In genomic region chr2:213232649-213233437, GRCh38 we compare ENCODE assay signal across 9 cellular contexts. TPM values are rescaled to one million over a fixed set of nuclear protein-coding genes. Genes with fewer than 3 reads are reported as not detected.
A peak's percentile ranks its signal among the peaks of the same experiment; 100 is the strongest.
DNase-seq lines count a peak whose midpoint lies in the region; ATAC-seq, FAIRE-seq and TF ChIP-seq lines count a peak whose summit lies in the region.
"Had no signal": no experiment of that assay in that cellular context is flagged by ENCODE, and none has a peak within 500 bp of the region (broad histone marks: within the 10 kb centered on the region; RNA-seq: fewer than 3 reads in every experiment).

No MANE protein-coding gene starts in this region.

- ATAC-seq in GM21619 (IDR thresholded peaks at IDR 0.05; ENCODE audit: unreplicated experiment) (peak; percentile 93), Right ventricle myocardium superior (ENCODE audit: poor library complexity) (no peak)
- ATAC-seq: left colon had no signal

- TF ChIP-seq CTCF in GM12865 (IDR thresholded peaks at IDR 0.05; ENCODE audit: insufficient read depth, low read depth, low read length, missing control alignments): no peak
- no peak for TF ChIP-seq CTCF in neural progenitor cell (IDR thresholded peaks at IDR 0.05)

- no peaks in the 10 kb centered on the region for H4K20me1 ChIP-seq in neural progenitor cell (ENCODE audit: low read depth)

- peaks cover 11% of the 10 kb centered on the region for H3K27me3 Mint-ChIP-seq in activated T-cell treated with anti-CD3 and anti-CD28 coated beads, Interleukin-2, amount 50 U/mL, for 24 hours
- no peaks in the 10 kb centered on the region for H3K27me3 Mint-ChIP-seq in neural progenitor cell (ENCODE audit: insufficient read depth, low read depth)

- H3K9me3 ChIP-seq in neural progenitor cell (ENCODE audit: low read depth): no peaks in the 10 kb centered on the region

- peak overlapping the region; percentile 73 for H3K27ac Mint-ChIP-seq in activated T-cell treated with anti-CD3 and anti-CD28 coated beads, Interleukin-2, amount 50 U/mL, for 24 hours
- peak overlapping the region; percentile 76 for H3K27ac Mint-ChIP-seq in neural progenitor cell

- intact Hi-C loops in Right ventricle myocardium superior (cut with DNase I): no loop called here

- peak overlapping the region; percentile 89 for H3K27ac ChIP-seq in neural progenitor cell

- H3K4me3 ChIP-seq in GM12865 (ENCODE audit: low read depth, low read length) (peak overlapping the region; percentile 38), neural progenitor cell (peak overlapping the region; percentile 34)

- no peaks in the 10 kb centered on the region for H3K36me3 Mint-ChIP-seq in activated T-cell treated with anti-CD3 and anti-CD28 coated beads, Interleukin-2, amount 50 U/mL, for 24 hours (ENCODE audit: low read depth)
- H3K36me3 Mint-ChIP-seq in neural progenitor cell: no peaks in the 10 kb centered on the region

- H3K4me2 ChIP-seq in neural progenitor cell: peak overlapping the region; percentile 73

- no peak overlapping the region for H2AFZ ChIP-seq in neural progenitor cell (replicated peaks)

- FAIRE-seq in urothelium cell line (lab: Jason Lieb, UNC): no peak

- DNase-seq in GM12865 (ENCODE audit: low read depth) (peak; percentile 99), KG1 (lab: John Stamatoyannopoulos, UW) (peak; percentile 46), neural progenitor cell (ENCODE audit: low spot score) (peak; percentile 79), Right ventricle myocardium superior (no peak), NCI-H510A treated with DMSO at 0.1 percent for 48 hours (lab: John Stamatoyannopoulos, UW) (no peak), urothelium cell line (ENCODE audit: low spot score) (no peak)
- no peak for DNase-seq in activated T-cell treated with anti-CD3 and anti-CD28 coated beads, Interleukin-2, amount 50 U/mL, for 24 hours

- peaks cover 59% of the 10 kb centered on the region for H3K4me1 ChIP-seq in neural progenitor cell

- no peaks in the 10 kb centered on the region for H3K27me3 ChIP-seq in neural progenitor cell

- H3F3A ChIP-seq in neural progenitor cell (ENCODE audit: low read depth): peaks cover 34% of the 10 kb centered on the region

- H3K9me3 Mint-ChIP-seq in activated T-cell treated with anti-CD3 and anti-CD28 coated beads, Interleukin-2, amount 50 U/mL, for 24 hours: no peaks in the 10 kb centered on the region
- H3K9me3 Mint-ChIP-seq in neural progenitor cell: no peaks in the 10 kb centered on the region

- H3K4me3 Mint-ChIP-seq in activated T-cell treated with anti-CD3 and anti-CD28 coated beads, Interleukin-2, amount 50 U/mL, for 24 hours: peak overlapping the region; percentile 9
- H3K4me3 Mint-ChIP-seq in neural progenitor cell: peak overlapping the region; percentile 10

- H3K4me1 Mint-ChIP-seq in activated T-cell treated with anti-CD3 and anti-CD28 coated beads, Interleukin-2, amount 50 U/mL, for 24 hours (ENCODE audit: low read depth): peaks cover 28% of the 10 kb centered on the region
- peaks cover 61% of the 10 kb centered on the region for H3K4me1 Mint-ChIP-seq in neural progenitor cell

- no peaks in the 10 kb centered on the region for H3K36me3 ChIP-seq in neural progenitor cell

- H3K9ac ChIP-seq in neural progenitor cell: no peak overlapping the region

- H3K79me2 ChIP-seq in neural progenitor cell (ENCODE audit: low read depth): no peaks in the 10 kb centered on the region

RNA-seq across cellular contexts. Expression of gene SPAG16, which starts 51.4 kb away (rescaled TPM):
- total RNA-seq in neural progenitor cell (ENCODE audit: low replicate concordance): 48.5 and 70.3 TPM in 2 replicates
- 17.8 TPM for total RNA-seq in Right ventricle myocardium superior

Comparison
In these comparisons a context has a peak if more than half of its experiments do, and no peak if none do; other contexts are left out.
1. DNase-seq: peak in GM12865 (single experiment), KG1 (single experiment) and neural progenitor cell (single experiment); none in activated T-cell treated with anti-CD3 and anti-CD28 coated beads, Interleukin-2, amount 50 U/mL, for 24 hours (single experiment), Right ventricle myocardium superior (single experiment), NCI-H510A treated with DMSO at 0.1 percent for 48 hours (single experiment) and urothelium cell line (single experiment).